ENCODE assay signal across 17 cellular contexts in the genomic region with DNA sequence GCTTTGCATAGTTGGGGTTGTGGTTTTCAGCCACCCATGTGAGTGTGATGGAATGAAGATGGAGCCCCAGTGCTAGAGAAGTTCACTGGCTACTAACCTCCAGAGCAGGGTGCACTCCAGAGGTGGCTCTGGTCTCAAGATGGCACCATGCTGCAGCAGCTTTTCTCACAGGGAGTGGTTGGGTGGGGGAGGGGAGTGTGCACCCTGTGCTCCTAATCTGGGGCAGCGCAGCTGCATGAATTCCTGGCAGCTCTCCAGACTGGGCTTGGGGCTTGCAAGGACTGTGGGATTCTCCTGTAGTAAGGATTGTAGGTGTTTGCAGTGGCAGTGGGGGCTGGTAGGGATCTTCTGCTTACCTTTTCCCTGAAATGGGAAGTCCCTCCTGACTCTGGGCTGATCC. TPM values are rescaled to one million over a fixed set of nuclear protein-coding genes. Genes with fewer than 3 reads are reported as not detected.
A peak's percentile ranks its signal among the peaks of the same experiment; 100 is the strongest.
DNase-seq lines count a peak whose midpoint lies in the region; ATAC-seq and TF ChIP-seq lines count a peak whose summit lies in the region.
"Had no signal": no experiment of that assay in that cellular context is flagged by ENCODE, and none has a peak within 500 bp of the region (broad histone marks: within the 10 kb centered on the region; RNA-seq: fewer than 3 reads in every experiment).

No MANE protein-coding gene starts in this region.

- H3K4me2 ChIP-seq in DOHH2 (ENCODE audit: low read length) = peak overlapping the region; percentile 69
- H3K4me2 ChIP-seq: GM23338 had no signal

- peaks cover 3% of the 10 kb centered on the region; the same call in 1 of the 2 replicates for H4K20me1 ChIP-seq in DOHH2 (ENCODE audit: control insufficient read depth, insufficient read depth, low read depth, low read length)

- H3K4me3 ChIP-seq in DOHH2 (ENCODE audit: low read length) (peak overlapping the region; percentile 48), breast epithelium (no peak overlapping the region), ascending aorta (no peak overlapping the region)
- H3K4me3 ChIP-seq: GM23338, SJSA1 had no signal

- H3K9me3 ChIP-seq in DOHH2 (ENCODE audit: control insufficient read depth, insufficient read depth, low read length) = peaks cover 42% of the 10 kb centered on the region
- peaks cover 33 to 45% of the 10 kb centered on the region in 2 donors for H3K9me3 ChIP-seq in breast epithelium
- peaks cover 16 to 54% of the 10 kb centered on the region in 2 donors for H3K9me3 ChIP-seq in ascending aorta

- H3K4me1 ChIP-seq in DOHH2 (ENCODE audit: control insufficient read depth, low read length) = peaks cover 73% of the 10 kb centered on the region
- H3K4me1 ChIP-seq in breast epithelium = no peaks in the 10 kb centered on the region
- H3K4me1 ChIP-seq in ascending aorta = peaks cover 0 to 5% of the 10 kb centered on the region in 2 donors
- H3K4me1 ChIP-seq: SJSA1 had no signal

- peaks cover 31% of the 10 kb centered on the region for H3F3A ChIP-seq in DOHH2 (ENCODE audit: control insufficient read depth, insufficient read depth)

- peaks cover 94% of the 10 kb centered on the region for H3K79me2 ChIP-seq in DOHH2 (ENCODE audit: control insufficient read depth, low read length)

- peak; percentile 8 for DNase-seq in NCI-H1105 (lab: John Stamatoyannopoulos, UW)
- DNase-seq in NCI-H1105 treated with DMSO at 0.1 percent for 48 hours (lab: John Stamatoyannopoulos, UW) = no peak
- peak; percentile 67 for DNase-seq in RPMI8226
- no peak for DNase-seq in breast epithelium (ENCODE audit: low spot score in 2 of 2)
- no peak for DNase-seq in ascending aorta (ENCODE audit: low spot score in 2 of 2)
- DNase-seq: 8988T, C1 segment of cervical spinal cord, DMS53, KG1, NCI-H1417 treated with DMSO at 0.1 percent for 48 hours, NCI-H2029 treated with DMSO at 0.1 percent for 48 hours, NCI-H524 treated with DMSO at 0.1 percent for 48 hours had no signal

- H3K27ac ChIP-seq in DOHH2 (ENCODE audit: low read depth, low read length) (peak overlapping the region; percentile 44), breast epithelium (no peak overlapping the region), ascending aorta (no peak overlapping the region)
- H3K27ac ChIP-seq: SJSA1 had no signal

- no peak for TF ChIP-seq POLR2A in breast epithelium (IDR thresholded peaks at IDR 0.05)

- H3K36me3 ChIP-seq in DOHH2 (ENCODE audit: control insufficient read depth, low read length) = peaks cover 54% of the 10 kb centered on the region
- H3K36me3 ChIP-seq in breast epithelium = no peaks in the 10 kb centered on the region
- H3K36me3 ChIP-seq in ascending aorta = peaks cover 0 to 9% of the 10 kb centered on the region in 2 donors

- TF ChIP-seq CTCF in DOHH2 (IDR thresholded peaks at IDR 0.05; ENCODE audit: low read depth, low read length, poor library complexity, severe bottlenecking) (no peak), breast epithelium (IDR thresholded peaks at IDR 0.05) (no peak), ascending aorta (IDR thresholded peaks at IDR 0.05) (no peak)

- ATAC-seq in esophagus mucosa (peak; percentile 15), GM21619 (IDR thresholded peaks at IDR 0.05; ENCODE audit: unreplicated experiment) (no peak)
- ATAC-seq: GM23338 had no signal

- no peaks in the 10 kb centered on the region for H3K27me3 ChIP-seq in DOHH2 (ENCODE audit: control insufficient read depth, low read length)
- H3K27me3 ChIP-seq in breast epithelium = no peaks in the 10 kb centered on the region
- H3K27me3 ChIP-seq in ascending aorta = no peaks in the 10 kb centered on the region
- H3K27me3 ChIP-seq: SJSA1 had no signal

- H3K9me2 ChIP-seq in DOHH2 (replicated peaks; ENCODE audit: control insufficient read depth, low read length) = no peaks in the 10 kb centered on the region

- intact Hi-C loops in breast epithelium (cut with DNase I; ENCODE audit: low total_unique reads) = no loop called here
- intact Hi-C loops in ascending aorta (cut with DNase I) = no loop called here

RNA-seq across cellular contexts. Expression of a gene that starts 23.7 kb away (rescaled TPM):
- total RNA-seq in esophagus mucosa (8.3 TPM), breast epithelium (10 to 100 TPM; 17.0 to 23.5 (median 19.2) TPM), ascending aorta (10.2 TPM)

RNA-seq across cellular contexts. Expression of a gene that starts 24.0 kb away (rescaled TPM):
- 5.9 TPM for total RNA-seq in esophagus mucosa
- 10 to 100 TPM; 13.1 to 19.6 (median 17.9) TPM for total RNA-seq in breast epithelium
- not detected for total RNA-seq in ascending aorta

Comparison
In these comparisons a context has a peak if more than half of its experiments do, and no peak if none do; other contexts are left out.
1. DNase-seq: peak in NCI-H1105 (single experiment) and RPMI8226 (single experiment); none in NCI-H1105 treated with DMSO at 0.1 percent for 48 hours (single experiment), breast epithelium (0 of 2) and ascending aorta (0 of 2).